In the genomic region with DNA sequence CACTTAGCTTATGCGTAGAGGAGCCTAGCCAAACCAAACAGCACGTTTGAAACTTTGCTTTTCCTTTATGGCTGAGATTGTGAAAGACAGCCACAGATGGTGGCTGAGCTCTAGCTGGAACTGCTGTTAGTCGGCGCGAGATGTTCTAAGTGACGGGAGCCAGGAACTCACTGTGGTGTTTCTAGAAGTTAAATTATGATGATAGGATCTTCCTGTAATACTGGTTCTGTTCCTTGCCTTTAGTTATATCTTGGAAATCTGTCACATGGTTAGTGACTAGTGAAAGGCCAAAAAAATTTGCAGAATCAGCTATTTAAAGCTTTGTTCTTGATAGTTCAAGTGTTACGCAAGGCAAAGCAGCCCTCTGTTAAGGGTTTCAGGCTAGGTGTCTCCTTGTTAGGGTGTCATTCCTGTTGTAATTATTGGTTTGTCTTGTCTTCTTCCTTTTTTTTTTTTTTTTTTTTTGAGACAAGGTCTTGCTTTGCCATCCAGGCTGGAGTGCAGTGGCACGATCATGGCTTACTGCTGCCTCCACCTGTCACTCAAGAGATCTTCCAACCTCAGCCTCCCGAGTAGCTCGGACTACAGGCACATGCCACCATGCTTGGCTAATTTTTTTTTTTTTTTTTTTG, we compare ENCODE assay signal across 12 cellular contexts. TPM values are rescaled to one million over a fixed set of nuclear protein-coding genes. Genes with fewer than 3 reads are reported as not detected.
DNase-seq lines count a peak whose midpoint lies in the region; ATAC-seq and TF ChIP-seq lines count a peak whose summit lies in the region.
"Had no signal": no experiment of that assay in that cellular context is flagged by ENCODE, and none has a peak within 500 bp of the region (broad histone marks: within the 10 kb centered on the region; RNA-seq: fewer than 3 reads in every experiment).

No MANE protein-coding gene starts in this region.

- no peaks in the 10 kb centered on the region for H3K36me3 ChIP-seq in left ventricle myocardium inferior
- H3K36me3 ChIP-seq in stomach, result no peaks in the 10 kb centered on the region

- TF ChIP-seq POLR2A in stomach (IDR thresholded peaks at IDR 0.05), result no peak

- intact Hi-C loops in left ventricle myocardium inferior (cut with micrococcal nuclease) (no loop called here), stomach (cut with DNase I; ENCODE audit: low total_unique reads) (no loop called here)

- H3K27me3 ChIP-seq in left ventricle myocardium inferior (ENCODE audit: low read depth) (no peaks in the 10 kb centered on the region), stomach (no peaks in the 10 kb centered on the region)

- no peak for TF ChIP-seq EP300 in stomach (IDR thresholded peaks at IDR 0.05)

- peak overlapping the region; percentile 82 for H3K27ac ChIP-seq in VCaP
- H3K27ac ChIP-seq in left ventricle myocardium inferior (replicated peaks), result peak overlapping the region; percentile 93
- H3K27ac ChIP-seq in stomach, result peak overlapping the region; percentile 55 to 75 (median 65)

- H3K4me1 ChIP-seq in left ventricle myocardium inferior, result peaks cover 91% of the 10 kb centered on the region
- H3K4me1 ChIP-seq in stomach, result peaks cover 23 to 73% (median 55%) of the 10 kb centered on the region in 4 donors

- WGBS in stomach, 5 donors, result 23 to 44% (median 34%) methylated on average over 10 of the region's 10 CpGs

- DNase-seq in HuH-7 (ENCODE audit: low spot score) (peak; percentile 28), left ventricle myocardium inferior (peak; percentile 32), stomach (peak; percentile 72), mesenteric fat pad (ENCODE audit: low spot score) (no peak), NCI-H748 treated with DMSO at 0.1 percent for 48 hours (lab: John Stamatoyannopoulos, UW) (no peak), glomerular visceral epithelial cell (ENCODE audit: extremely low spot score) (no peak)
- DNase-seq: kidney glomerular epithelial cell; NCI-H69; stimulated activated CD4-positive, alpha-beta T cell treated with anti-CD3 and anti-CD28 coated beads, Interleukin-2, amount 100 ng/mL, for 48 hours had no signal

- no peak for ATAC-seq in HG03342 (IDR thresholded peaks at IDR 0.05; ENCODE audit: unreplicated experiment)
- ATAC-seq: activated CD4-positive, CD25-positive, alpha-beta regulatory T cell treated with anti-CD3 and anti-CD28 coated beads, Interleukin-2, amount 50 U/mL, for 24 hours had no signal

- no peaks in the 10 kb centered on the region for H3K9me3 ChIP-seq in left ventricle myocardium inferior (replicated peaks)
- no peaks in the 10 kb centered on the region for H3K9me3 ChIP-seq in stomach

- H3K4me3 ChIP-seq in left ventricle myocardium inferior (no peak overlapping the region), stomach (no peak overlapping the region)

- TF ChIP-seq CTCF in VCaP (conservative IDR thresholded peaks at IDR 0.05), result no peak
- TF ChIP-seq CTCF in left ventricle myocardium inferior (IDR thresholded peaks at IDR 0.05; ENCODE audit: borderline replicate concordance), result no peak
- TF ChIP-seq CTCF in stomach (IDR thresholded peaks at IDR 0.05), result no peak

RNA-seq across cellular contexts. Expression of a gene that starts 22.6 kb away (rescaled TPM):
- total RNA-seq in left ventricle myocardium inferior, result 168 TPM
- 100 to 1,000 TPM in 2 of 5 donors, 10 to 100 TPM in 3; 26.8 to 108 (median 74.7) TPM for total RNA-seq in stomach
- polyA plus RNA-seq in stomach, result 10 to 100 TPM in 2 of 3 donors, 1 to 10 TPM in 1; 9.4 to 15.0 (median 11.1) TPM
- total RNA-seq in mesenteric fat pad, result 101 TPM

Comparison
In these comparisons a context has a peak if more than half of its experiments do, and no peak if none do; other contexts are left out.
1. DNase-seq: peak in HuH-7 (single experiment), left ventricle myocardium inferior (single experiment) and stomach (single experiment); none in mesenteric fat pad (single experiment), NCI-H748 treated with DMSO at 0.1 percent for 48 hours (single experiment) and glomerular visceral epithelial cell (single experiment).
2. Peak in every context shown above with its lines, with median percentiles within 50 percentile points of each other: H3K27ac ChIP-seq.